12 cellular contexts compared by ENCODE assay signal in the genomic region with DNA sequence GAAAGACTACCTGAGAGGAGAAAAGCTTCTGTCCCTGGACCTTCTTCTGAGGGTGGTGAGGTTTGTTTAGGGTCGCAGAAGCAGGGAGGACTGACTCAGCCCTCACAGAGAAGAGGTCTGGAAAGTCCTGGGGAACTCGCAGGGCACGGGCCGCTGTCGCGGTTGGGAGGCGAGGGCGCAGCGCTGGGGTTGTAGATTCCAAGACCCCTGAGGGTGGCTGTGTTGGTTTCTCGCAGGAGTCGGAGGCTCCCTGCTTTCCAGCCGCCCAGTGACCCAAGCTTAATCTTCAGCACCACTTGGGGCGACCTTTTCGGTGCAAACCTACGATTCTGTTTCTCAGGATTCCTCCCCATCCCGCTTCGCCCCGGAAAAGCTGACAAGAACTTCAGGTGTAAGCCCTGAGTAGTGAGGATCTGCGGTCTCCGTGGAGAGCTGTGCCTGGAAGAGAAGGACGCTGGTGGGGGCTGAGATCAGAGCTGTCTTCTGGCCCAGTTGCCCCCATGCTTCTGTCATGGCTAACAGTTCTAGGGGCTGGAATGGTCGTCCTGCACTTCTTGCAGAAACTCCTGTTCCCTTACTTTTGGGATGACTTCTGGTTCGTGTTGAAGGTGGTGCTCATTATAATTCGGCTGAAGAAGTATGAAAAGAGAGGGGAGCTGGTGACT. TPM values are rescaled to one million over a fixed set of nuclear protein-coding genes. Genes with fewer than 3 reads are reported as not detected.
DNase-seq lines count a peak whose midpoint lies in the region; ATAC-seq, FAIRE-seq and TF ChIP-seq lines count a peak whose summit lies in the region.
"Had no signal": no experiment of that assay in that cellular context is flagged by ENCODE, and none has a peak within 500 bp of the region (broad histone marks: within the 10 kb centered on the region; RNA-seq: fewer than 3 reads in every experiment).

No MANE protein-coding gene starts in this region.

- H3K36me3 ChIP-seq in K562 (ENCODE audit: control insufficient read depth, insufficient read depth, low read length): no peaks in the 10 kb centered on the region
- no peaks in the 10 kb centered on the region for H3K36me3 ChIP-seq in left ventricle myocardium inferior
- no peaks in the 10 kb centered on the region for H3K36me3 ChIP-seq in parathyroid adenoma (ENCODE audit: control insufficient read depth, insufficient read depth, low read length)

- no peak for FAIRE-seq in K562 (lab: Jason Lieb, UNC)
- FAIRE-seq: endometrium had no signal

- CTCF ChIA-PET in K562 (lab: Yijun Ruan, JAX; ENCODE audit: low intra/inter-chr PET ratio): no interaction called here

- TSS peak; percentile 60 for BruUV-seq in K562 (replicated peaks; lab: Mats Ljungman, UMichigan)

- H3K9me1 ChIP-seq in K562 (ENCODE audit: control insufficient read depth, insufficient read depth, low read length): no peaks in the 10 kb centered on the region

- no peak for TF ChIP-seq POLR2A in K562 (conservative IDR thresholded peaks at IDR 0.05)

- no peak for TF ChIP-seq RAD21 in K562 (CRISPR knock-in tag; conservative IDR thresholded peaks at IDR 0.05 in 1 of 2, IDR thresholded peaks at IDR 0.05 in 1 of 2)

- H3K9ac ChIP-seq in K562 (ENCODE audit: insufficient read depth in 1 of 2, low read depth in 2 of 2, low read length in 2 of 2): peak overlapping the region in 1 of 2 experiments; percentile 79; a peak in 3 of 4 replicates
- no peak overlapping the region for H3K9ac ChIP-seq in parathyroid adenoma

- WGBS in K562 (ENCODE audit: insufficient coverage, low coverage, missing lambda C conversion rate): 10% methylated on average over 21 of the region's 24 CpGs

- H2AFZ ChIP-seq in K562 (ENCODE audit: low read depth, low read length) (peak overlapping the region; percentile 81), parathyroid adenoma (no peak overlapping the region)

- no peak for TF ChIP-seq EP300 in K562 (IDR thresholded peaks at IDR 0.05; ENCODE audit: low read length)

- intact Hi-C loops in K562 (cut with micrococcal nuclease) (no loop called here), left ventricle myocardium inferior (cut with micrococcal nuclease) (no loop called here)

- peak; percentile 40 for ATAC-seq in K562
- no peak for ATAC-seq in HG02798 (IDR thresholded peaks at IDR 0.05; ENCODE audit: poor library complexity, unreplicated experiment)

- H3K9me3 ChIP-seq in K562 (replicated peaks; ENCODE audit: control insufficient read depth, insufficient read depth, low read depth, low read length): no peaks in the 10 kb centered on the region
- peaks cover 3% of the 10 kb centered on the region for H3K9me3 ChIP-seq in left ventricle myocardium inferior (replicated peaks)
- H3K9me3 ChIP-seq in parathyroid adenoma (ENCODE audit: control insufficient read depth, low read length): no peaks in the 10 kb centered on the region

- H3K4me1 ChIP-seq in K562 (replicated peaks in 1 of 2; ENCODE audit: control insufficient read depth in 2 of 2, insufficient read depth in 2 of 2, low read length in 2 of 2) (peaks cover 0 to 11% of the 10 kb centered on the region in 2 experiments; a peak in 2 of 5 replicates), left ventricle myocardium inferior (peaks cover 13% of the 10 kb centered on the region), parathyroid adenoma (no peaks in the 10 kb centered on the region)

- H3K4me3 ChIP-seq in K562 (peak overlapping the region; percentile 45), left ventricle myocardium inferior (peak overlapping the region; percentile 72), parathyroid adenoma (ENCODE audit: low read depth, low read length) (no peak overlapping the region)

- H3K79me2 ChIP-seq in K562 (ENCODE audit: control insufficient read depth, insufficient read depth, low read length): no peaks in the 10 kb centered on the region
- no peaks in the 10 kb centered on the region for H3K79me2 ChIP-seq in parathyroid adenoma

- H3K27me3 ChIP-seq in K562 (ENCODE audit: control insufficient read depth in 2 of 2, insufficient read depth in 2 of 2, low read length in 2 of 2) (peaks cover 0 to 13% of the 10 kb centered on the region in 2 experiments; a peak in 2 of 5 replicates), left ventricle myocardium inferior (ENCODE audit: low read depth) (peaks cover 20% of the 10 kb centered on the region), parathyroid adenoma (ENCODE audit: control insufficient read depth, insufficient read depth, low read length) (no peaks in the 10 kb centered on the region)

- H3K4me2 ChIP-seq in K562 (ENCODE audit: insufficient read depth, low read length) (peak overlapping the region; percentile 78), parathyroid adenoma (ENCODE audit: low read length) (peak overlapping the region; percentile 59)

- in situ Hi-C loops in K562 (cut with MboI): no loop called here

- DNase-seq in ELF-1 (ENCODE audit: low read depth, low spot score) (peak; percentile 43), K562 (ENCODE audit: extremely low read depth in 1 of 4, low spot score in 3 of 4) (peak in 2 of 4 experiments; percentile 4 to 30), left ventricle myocardium inferior (no peak), DMS114 treated with DMSO at 0.1 percent for 48 hours (lab: John Stamatoyannopoulos, UW; ENCODE audit: unreplicated experiment) (no peak), inferior parietal cortex (ENCODE audit: extremely low spot score) (no peak), NCI-H2171 treated with DMSO at 0.1 percent for 48 hours (lab: John Stamatoyannopoulos, UW) (no peak)
- DNase-seq: stimulated activated CD4-positive, alpha-beta T cell treated with anti-CD3 and anti-CD28 coated beads, Interleukin-2, amount 100 ng/mL, for 48 hours had no signal

- H3K27ac ChIP-seq in K562 (ENCODE audit: extremely low read depth, low read depth, low read length): no peak overlapping the region
- H3K27ac ChIP-seq in left ventricle myocardium inferior (replicated peaks): peak overlapping the region; percentile 83
- no peak overlapping the region for H3K27ac ChIP-seq in parathyroid adenoma

- TF ChIP-seq CTCF in K562 (IDR thresholded peaks at IDR 0.05 in 2 of 3, conservative IDR thresholded peaks at IDR 0.05 in 1 of 3; ENCODE audit: insufficient read depth in 2 of 3, low read depth in 1 of 3, low read length in 3 of 3): no peak
- TF ChIP-seq CTCF in left ventricle myocardium inferior (IDR thresholded peaks at IDR 0.05; ENCODE audit: borderline replicate concordance): no peak
- TF ChIP-seq CTCF in parathyroid adenoma (IDR thresholded peaks at IDR 0.05): no peak

- POLR2A ChIA-PET in K562 (lab: Yijun Ruan, JAX): no interaction called here

- H4K20me1 ChIP-seq in K562 (replicated peaks; ENCODE audit: control insufficient read depth, insufficient read depth, low read length): no peaks in the 10 kb centered on the region

TF ChIP-seq in K562, 482 proteins besides CTCF, POLR2A, EP300 and RAD21 (continues in another document):
- no peak for TF ChIP-seq PRPF4 (IDR thresholded peaks at IDR 0.05; ENCODE audit: insufficient read depth, low read depth, low read length, poor library complexity, severe bottlenecking)

RNA-seq across cellular contexts. Expression of a gene that starts 0.5 kb away (rescaled TPM):
- 1.2 and 1.3 TPM in 2 replicates for total RNA-seq in K562 (2011; cell fraction: chromatin; rRNA removed; ENCODE audit: low replicate concordance)
- 0.67 and 1.1 TPM in 2 replicates for total RNA-seq in K562 (2011; cell fraction: nucleolus; rRNA removed)
- total RNA-seq in K562 (2011; cell fraction: nucleoplasm; rRNA removed): 0.88 and 1.8 TPM in 2 replicates
- 0.61 and 0.77 TPM in 2 replicates for total RNA-seq in K562 (2014; rRNA removed)
- 1.3 TPM in 2 replicates for total RNA-seq in K562 (2014; rRNA removed; fragmentation: Illumina TruSeq; extraction: Trizol)
- total RNA-seq in K562 (2015; rRNA removed; fragmentation: Illumina TruSeq; extraction: Trizol): 1.6 and 1.9 TPM in 2 replicates
- 0.76 and 1.2 TPM in 2 replicates for total RNA-seq in K562 (2021)
- polyA plus RNA-seq in K562 (2011; rRNA removed): 0.83 and 1.5 TPM in 2 replicates
- polyA plus RNA-seq in K562 (2011; cell fraction: cytosol; rRNA removed): 0.50 and 0.57 TPM in 2 replicates
- 0.46 and 0.94 TPM in 2 replicates for polyA plus RNA-seq in K562 (2011; cell fraction: nucleus; rRNA removed)
- polyA plus RNA-seq in K562 (2012): 1.2 and 1.4 TPM in 2 replicates
- 1.1 and 1.4 TPM in 2 replicates for polyA plus RNA-seq in K562 (2014; fragmentation: Illumina TruSeq; extraction: Trizol)
- polyA plus RNA-seq in K562 (2014; fragmentation: Nextera tagmentation; extraction: Ambion mirVana): 1 to 10 TPM in 1 of 2 experiments, under 1 TPM in 1; 0.56 to 1.1 TPM
- polyA plus RNA-seq in K562 (2014; rRNA removed): 1.0 and 1.1 TPM in 2 replicates
- polyA minus RNA-seq in K562 (2011; rRNA and poly(A)+ RNA removed): 1.0 and 1.9 TPM in 2 replicates
- polyA minus RNA-seq in K562 (2011; cell fraction: cytosol; rRNA and poly(A)+ RNA removed): 0.67 TPM in 1 of 2 replicates, not detected in the other
- polyA minus RNA-seq in K562 (2011; cell fraction: nucleus; rRNA and poly(A)+ RNA removed): 1.2 TPM in 2 replicates
- 61.1 TPM for total RNA-seq in left ventricle myocardium inferior
- total RNA-seq: activated T-helper 1 cell treated with anti-CD3 and anti-CD28 coated beads, Interleukin-12 subunit alpha, Interleukin-12 subunit beta, Interleukin-2, Interleukin-4 antibody, amounts not matched to agents 30 ng/mL and 10 ng/mL and 1 ng/mL, durations not matched to agents 14 hours and 24 hours and 36 hours; LHCN-M2 had no signal

Comparison
In these comparisons a context has a peak if more than half of its experiments do, and no peak if none do; other contexts are left out.
1. RNA of a gene that starts 0.5 kb away (total RNA-seq): 61.1 TPM in left ventricle myocardium inferior (single experiment); 0.61 to 1.9 TPM in K562; every median in the first group is over 10 times any median in the second.